Comparison of ENCODE assay signal across 8 cellular contexts in the genomic region with DNA sequence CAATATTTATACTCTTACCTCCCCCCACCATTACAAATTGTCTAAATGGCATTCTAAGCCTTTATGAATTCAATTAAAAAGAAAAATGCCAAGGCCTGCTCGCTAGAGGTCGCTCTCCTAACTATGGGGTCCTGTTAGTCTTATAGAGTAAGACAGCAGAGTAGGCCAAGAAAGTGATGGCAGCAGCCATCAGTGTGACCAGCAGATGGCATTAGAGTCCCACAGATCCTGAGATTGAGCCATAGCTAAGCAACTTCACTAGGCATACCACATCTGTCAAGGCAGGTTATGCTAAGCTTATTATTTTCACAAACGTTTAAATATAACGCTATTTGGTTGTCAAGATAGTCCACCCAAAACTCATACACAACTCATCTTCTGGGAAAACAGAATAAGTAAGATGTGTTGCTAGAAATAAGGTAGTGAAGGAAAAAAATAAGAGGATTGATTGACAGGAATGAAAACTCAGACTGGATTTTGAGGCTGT. TPM values are rescaled to one million over a fixed set of nuclear protein-coding genes. Genes with fewer than 3 reads are reported as not detected.
A peak's percentile ranks its signal among the peaks of the same experiment; 100 is the strongest.
DNase-seq lines count a peak whose midpoint lies in the region; ATAC-seq and TF ChIP-seq lines count a peak whose summit lies in the region.

No MANE protein-coding gene starts in this region.

- no peaks in the 10 kb centered on the region for H3K9me2 ChIP-seq in SU-DHL-6 (replicated peaks; ENCODE audit: insufficient read depth, low read length)

- ATAC-seq in GM18505 (IDR thresholded peaks at IDR 0.05; ENCODE audit: unreplicated experiment) (peak; percentile 100), HG02885 (IDR thresholded peaks at IDR 0.05; ENCODE audit: poor library complexity, unreplicated experiment) (peak; percentile 100)

- DNase-seq in NCI-H146 (lab: John Stamatoyannopoulos, UW) (peak; percentile 97), cardiac septum (ENCODE audit: low spot score) (peak; percentile 90), pulmonary artery endothelial cell (ENCODE audit: low read depth, low spot score) (peak; percentile 91), cortex of kidney (lab: John Stamatoyannopoulos, UW) (no peak)
- peak; percentile 78 for DNase-seq in activated naive CD8-positive, alpha-beta T cell treated with anti-CD3 and anti-CD28 coated beads, Interleukin-2, amount 50 U/mL, for 16 hours (ENCODE audit: low read depth, low spot score)

- H4K20me1 ChIP-seq in SU-DHL-6 (ENCODE audit: low read depth, low read length): no peaks in the 10 kb centered on the region

- no peak overlapping the region for H3K9ac ChIP-seq in SU-DHL-6 (ENCODE audit: low read length)

- H3K79me2 ChIP-seq in SU-DHL-6 (ENCODE audit: insufficient read depth, low read length): no peaks in the 10 kb centered on the region

- H3K36me3 ChIP-seq in SU-DHL-6 (ENCODE audit: low read length): no peaks in the 10 kb centered on the region

- H3K27me3 ChIP-seq in SU-DHL-6 (ENCODE audit: low read length): no peaks in the 10 kb centered on the region

- no peak overlapping the region for H3K4me2 ChIP-seq in SU-DHL-6 (ENCODE audit: low read depth, low read length, poor library complexity, severe bottlenecking)

- TF ChIP-seq POLR2A in GM18505 (IDR thresholded peaks at IDR 0.05; ENCODE audit: borderline replicate concordance, extremely low read depth, insufficient read depth, insufficient read length): no peak

- peak overlapping the region; percentile 15 for H2AFZ ChIP-seq in SU-DHL-6 (ENCODE audit: low read depth, low read length, severe bottlenecking)

- TF ChIP-seq CTCF in SU-DHL-6 (IDR thresholded peaks at IDR 0.05; ENCODE audit: insufficient read depth, low read length, poor library complexity, severe bottlenecking): peak; percentile 100

- H3K9me3 ChIP-seq in SU-DHL-6 (ENCODE audit: insufficient read depth, low read length): no peaks in the 10 kb centered on the region

- intact Hi-C loops in cardiac septum (cut with DNase I): loop anchor here (2.0 to 5.0 kb wide), 2 partner anchors 127 to 497 kb away; no protein-coding TSS in a partner anchor

- peaks cover 6% of the 10 kb centered on the region; the same call in 1 of the 2 replicates for H3F3A ChIP-seq in SU-DHL-6 (ENCODE audit: insufficient read depth)

- no peak overlapping the region for H3K4me3 ChIP-seq in SU-DHL-6 (ENCODE audit: insufficient read depth, low read length, poor library complexity, severe bottlenecking)

- no peak overlapping the region for H3K27ac ChIP-seq in SU-DHL-6 (ENCODE audit: low read depth, low read length)

RNA-seq across cellular contexts. Expression of gene SCAF8, which starts 57.6 kb away (rescaled TPM):
- 62.7 TPM for total RNA-seq in cardiac septum
- 19.5 and 21.8 TPM in 2 replicates for total RNA-seq in pulmonary artery endothelial cell
